In genomic region chr1:75265792-75266191, GRCh38 we compare ENCODE assay signal across 8 cellular contexts.
DNase-seq lines count a peak whose midpoint lies in the region; ATAC-seq and TF ChIP-seq lines count a peak whose summit lies in the region.

No MANE protein-coding gene starts in this region.

- H4K20me1 ChIP-seq in PC-9 (ENCODE audit: insufficient read depth) (no peaks in the 10 kb centered on the region), fibroblast of lung (ENCODE audit: control insufficient read depth, extremely low read depth, insufficient read depth, low read length) (no peaks in the 10 kb centered on the region)

- no peak overlapping the region for H2AFZ ChIP-seq in PC-9
- no peak overlapping the region for H2AFZ ChIP-seq in fibroblast of lung (ENCODE audit: low read length)

- H3K4me1 ChIP-seq in PC-9 (replicated peaks; ENCODE audit: insufficient read depth): no peaks in the 10 kb centered on the region
- H3K4me1 ChIP-seq in fibroblast of lung (ENCODE audit: control insufficient read depth, extremely low read depth, insufficient read depth, low read length): no peaks in the 10 kb centered on the region

- no peak overlapping the region for H3K4me2 ChIP-seq in PC-9
- H3K4me2 ChIP-seq in fibroblast of lung (ENCODE audit: extremely low read depth, insufficient read depth, low read length): no peak overlapping the region

- no peaks in the 10 kb centered on the region for H3K9me2 ChIP-seq in PC-9 (ENCODE audit: insufficient read depth)

- intact Hi-C loops in PC-9 (cut with micrococcal nuclease; ENCODE audit: unreplicated experiment): loop anchor here (5.0 kb wide), 1 partner anchor 367 kb away; no protein-coding TSS in a partner anchor

- no TSS peak for BruUV-seq in PC-9 (replicated peaks; lab: Mats Ljungman, UMichigan)

- no peaks in the 10 kb centered on the region for H3F3A ChIP-seq in PC-9 (ENCODE audit: insufficient read depth, low read depth)

- H3K79me2 ChIP-seq in PC-9 (ENCODE audit: low read depth): no peaks in the 10 kb centered on the region
- no peaks in the 10 kb centered on the region for H3K79me2 ChIP-seq in fibroblast of lung (ENCODE audit: control insufficient read depth, insufficient read depth, low read length)

- H3K4me3 ChIP-seq in PC-9 (no peak overlapping the region), fibroblast of lung (replicated peaks in 1 of 4; ENCODE audit: control extremely low read depth in 1 of 4, insufficient read depth in 1 of 4, low read depth in 3 of 4, low read length in 4 of 4) (no peak overlapping the region)

- peak; percentile 84 for ATAC-seq in GM21515 (IDR thresholded peaks at IDR 0.05; ENCODE audit: unreplicated experiment)

- CTCF ChIA-PET in PC-9 (lab: Charles Lee): interaction anchor here (1.0 kb wide), 1 partner anchor 367 kb away, joined by 3 read pairs; no protein-coding TSS in a partner anchor

- no peaks in the 10 kb centered on the region for H3K9me3 ChIP-seq in PC-9 (ENCODE audit: insufficient read depth, low read depth)
- no peaks in the 10 kb centered on the region for H3K9me3 ChIP-seq in fibroblast of lung (ENCODE audit: control insufficient read depth, insufficient read depth, low read depth, low read length)

- TF ChIP-seq CTCF in PC-9 (conservative IDR thresholded peaks at IDR 0.05) (peak; percentile 86), fibroblast of lung (conservative IDR thresholded peaks at IDR 0.05 in 1 of 2, IDR thresholded peaks at IDR 0.05 in 1 of 2; ENCODE audit: low read depth in 1 of 2, low read length in 2 of 2) (peak; percentile 55 to 61)

- DNase-seq in DMS 273 (lab: John Stamatoyannopoulos, UW; ENCODE audit: unreplicated experiment): peak; percentile 61
- DNase-seq in DMS 273 treated with DMSO at 0.1 percent for 48 hours (lab: John Stamatoyannopoulos, UW): no peak
- DNase-seq in HT1080 (ENCODE audit: low read depth): peak; percentile 56
- no peak for DNase-seq in PC-9
- DNase-seq in fibroblast of lung (ENCODE audit: low read depth in 2 of 2): peak; percentile 26 to 34
- DNase-seq in renal cortical epithelial cell (ENCODE audit: low read depth): peak; percentile 51
- DNase-seq in ecto neural progenitor cell (ENCODE audit: low spot score): no peak

- POLR2A ChIA-PET in PC-9 (lab: Charles Lee; ENCODE audit: unreplicated experiment): no interaction called here

- H3K36me3 ChIP-seq in PC-9 (ENCODE audit: low read depth) (no peaks in the 10 kb centered on the region), fibroblast of lung (ENCODE audit: control insufficient read depth, insufficient read depth, low read length) (no peaks in the 10 kb centered on the region)

- H3K27me3 ChIP-seq in PC-9 (ENCODE audit: insufficient read depth, low read depth) (no peaks in the 10 kb centered on the region), fibroblast of lung (ENCODE audit: control insufficient read depth, insufficient read depth, low read length) (no peaks in the 10 kb centered on the region)

- H3K9ac ChIP-seq in fibroblast of lung (ENCODE audit: insufficient read depth, low read length): no peak overlapping the region

- H3K27ac ChIP-seq in PC-9: no peak overlapping the region
- H3K27ac ChIP-seq in fibroblast of lung (ENCODE audit: insufficient read depth, low read length): no peak overlapping the region

Comparison
In these comparisons a context has a peak if more than half of its experiments do, and no peak if none do; other contexts are left out.
1. DNase-seq: peak in DMS 273 (single experiment), HT1080 (single experiment), fibroblast of lung (2 of 2) and renal cortical epithelial cell (single experiment); none in DMS 273 treated with DMSO at 0.1 percent for 48 hours (single experiment), PC-9 (0 of 2) and ecto neural progenitor cell (single experiment).